ENCODE assay signal across 17 cellular contexts in the genomic region with DNA sequence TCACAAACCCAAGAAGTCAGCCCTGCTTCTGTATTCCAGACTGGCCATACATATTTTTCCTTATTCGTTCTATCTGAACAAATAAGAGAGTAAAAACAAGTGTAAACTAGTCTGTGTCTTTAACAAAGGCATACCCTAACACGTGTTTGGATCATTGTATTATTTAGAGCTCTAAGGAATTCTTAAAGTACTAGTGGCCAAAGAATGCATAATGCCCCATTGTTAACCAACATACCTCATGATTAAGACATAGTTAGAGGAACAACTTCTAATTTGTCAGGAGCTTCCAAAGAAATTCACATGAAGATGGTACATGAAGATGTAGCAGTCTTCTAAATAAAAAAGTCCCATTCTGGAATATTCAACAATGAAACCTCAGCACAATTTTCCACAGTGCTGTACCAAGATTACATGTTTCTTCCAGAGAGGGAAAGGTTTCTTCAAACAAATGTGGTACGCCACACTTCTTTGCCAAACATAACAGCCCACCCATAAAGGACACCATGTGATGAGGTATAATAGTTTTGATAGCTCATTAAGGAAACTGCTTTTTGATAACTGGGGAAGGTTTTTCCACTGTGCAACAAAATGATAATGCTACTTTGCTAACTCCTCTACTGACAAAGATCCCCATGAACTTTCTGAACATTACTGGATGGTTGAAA. TPM values are rescaled to one million over a fixed set of nuclear protein-coding genes. Genes with fewer than 3 reads are reported as not detected.
DNase-seq lines count a peak whose midpoint lies in the region; ATAC-seq, FAIRE-seq and TF ChIP-seq lines count a peak whose summit lies in the region.
"Had no signal": no experiment of that assay in that cellular context is flagged by ENCODE, and none has a peak within 500 bp of the region (broad histone marks: within the 10 kb centered on the region; RNA-seq: fewer than 3 reads in every experiment).

No MANE protein-coding gene starts in this region.

- no peak overlapping the region for H2BK20ac ChIP-seq in H9 (ENCODE audit: low read depth, low read length, poor library complexity, severe bottlenecking)

- intact Hi-C loops in sigmoid colon (cut with DNase I): no loop called here

- no peak overlapping the region for H4K8ac ChIP-seq in H9 (replicated peaks; ENCODE audit: insufficient read length, low read depth, low read length)

- TF ChIP-seq EP300 in sigmoid colon (IDR thresholded peaks at IDR 0.05): no peak

- no peaks in the 10 kb centered on the region for H3K23me2 ChIP-seq in H9 (ENCODE audit: insufficient read length, low read depth, low read length, poor library complexity, severe bottlenecking)

- H2BK15ac ChIP-seq in H9 (ENCODE audit: low read depth, low read length): no peak overlapping the region

- no peaks in the 10 kb centered on the region for H4K20me1 ChIP-seq in H9 (ENCODE audit: control insufficient read depth, insufficient read depth, insufficient read length)
- H4K20me1 ChIP-seq: BLaER1 had no signal

- H3K18ac ChIP-seq in H9 (ENCODE audit: insufficient read length, low read depth, low read length): no peak overlapping the region

- H3K4me3 Mint-ChIP-seq in H9: no peak overlapping the region; a peak in 1 of 5 replicates
- H3K4me3 Mint-ChIP-seq: activated T-helper 17 cell treated with anti-CD3 and anti-CD28 coated beads, Interleukin-2, amount 50 U/mL, for 72 hours had no signal

- peaks cover 4% of the 10 kb centered on the region for H3K4me1 ChIP-seq in H9 (ENCODE audit: insufficient read depth, low read length)
- peaks cover 26% of the 10 kb centered on the region for H3K4me1 ChIP-seq in foreskin keratinocyte
- peaks cover 0 to 27% (median 14%) of the 10 kb centered on the region in 4 donors for H3K4me1 ChIP-seq in sigmoid colon
- H3K4me1 ChIP-seq: BLaER1 had no signal

- no peak overlapping the region for H2BK5ac ChIP-seq in H9 (ENCODE audit: insufficient read length, low read length)

- no peak overlapping the region for H3K9ac ChIP-seq in H9 (ENCODE audit: extremely low read depth, insufficient read length, low read length)
- H3K9ac ChIP-seq: BLaER1 had no signal

- H2BK12ac ChIP-seq in H9 (ENCODE audit: insufficient read length, low read depth, low read length): peak overlapping the region; percentile 57

- peak; percentile 71 for ATAC-seq in foreskin keratinocyte
- ATAC-seq in GM21825 (IDR thresholded peaks at IDR 0.05; ENCODE audit: unreplicated experiment): no peak
- ATAC-seq in HG02678 (IDR thresholded peaks at IDR 0.05; ENCODE audit: unreplicated experiment): no peak
- no peak for ATAC-seq in GM21723 (IDR thresholded peaks at IDR 0.05; ENCODE audit: unreplicated experiment)
- ATAC-seq: activated T-helper 17 cell treated with anti-CD3 and anti-CD28 coated beads, Interleukin-2, amount 50 U/mL, for 72 hours had no signal

- H3K23ac ChIP-seq in H9 (ENCODE audit: insufficient read length, low read depth, low read length): no peak overlapping the region

- peak overlapping the region in 1 of 3 experiments; percentile 24; a peak in 2 of 7 replicates for H3K27ac Mint-ChIP-seq in H9
- H3K27ac Mint-ChIP-seq: activated T-helper 17 cell treated with anti-CD3 and anti-CD28 coated beads, Interleukin-2, amount 50 U/mL, for 72 hours had no signal

- TF ChIP-seq POLR2A in sigmoid colon (IDR thresholded peaks at IDR 0.05) (no peak), GM12891 (IDR thresholded peaks at IDR 0.05; ENCODE audit: low read depth, low read length) (no peak)

- H3K36me3 Mint-ChIP-seq in H9 (ENCODE audit: insufficient read depth in 1 of 3, low read depth in 3 of 3): no peaks in the 10 kb centered on the region

- H3K4me3 ChIP-seq in sigmoid colon: no peak overlapping the region
- H3K4me3 ChIP-seq: BLaER1 had no signal

- TF ChIP-seq CTCF in H9 (conservative IDR thresholded peaks at IDR 0.05): no peak
- TF ChIP-seq CTCF in foreskin keratinocyte (conservative IDR thresholded peaks at IDR 0.05): no peak
- no peak for TF ChIP-seq CTCF in sigmoid colon (IDR thresholded peaks at IDR 0.05)

- peaks cover 45 to 47% of the 10 kb centered on the region in 2 experiments for H3K4me1 Mint-ChIP-seq in H9
- H3K4me1 Mint-ChIP-seq: activated T-helper 17 cell treated with anti-CD3 and anti-CD28 coated beads, Interleukin-2, amount 50 U/mL, for 72 hours had no signal

- no peaks in the 10 kb centered on the region for H3K79me2 ChIP-seq in H9 (ENCODE audit: insufficient read depth, low read length)

- no peak overlapping the region for H4K5ac ChIP-seq in H9 (ENCODE audit: insufficient read length, low read depth, low read length)

- no peak for FAIRE-seq in GM12891 (lab: Jason Lieb, UNC)
- FAIRE-seq: endometrium, RCC 7860 had no signal

- no CpG with 5 or more reads among the region's 3 CpGs for WGBS in H9 (ENCODE audit: extremely low coverage, insufficient read length, low lambda C conversion rate)
- WGBS in sigmoid colon, 2 donors: 29 to 60% methylated on average over 3 of the region's 3 CpGs

- H3K27me3 ChIP-seq in H9 (ENCODE audit: insufficient read depth, low read length): no peaks in the 10 kb centered on the region
- no peaks in the 10 kb centered on the region for H3K27me3 ChIP-seq in foreskin keratinocyte
- no peaks in the 10 kb centered on the region for H3K27me3 ChIP-seq in sigmoid colon
- H3K27me3 ChIP-seq: BLaER1 had no signal

- H3K27ac ChIP-seq in H9 (ENCODE audit: insufficient read length, low read depth, low read length) (no peak overlapping the region), foreskin keratinocyte (peak overlapping the region; percentile 4), sigmoid colon (peak overlapping the region in 3 of 4 donors; percentile 28 to 85 (median 48))
- H3K27ac ChIP-seq: BLaER1 had no signal

- H3K9me3 ChIP-seq in H9 (ENCODE audit: control insufficient read depth, low read depth, low read length) (no peaks in the 10 kb centered on the region), sigmoid colon (no peaks in the 10 kb centered on the region)
- H3K9me3 ChIP-seq: BLaER1 had no signal

- H3K4me2 ChIP-seq in H9 (ENCODE audit: insufficient read depth, insufficient read length, low read length): no peak overlapping the region
- H3K4me2 ChIP-seq: BLaER1 had no signal

- no peak overlapping the region for H3K4ac ChIP-seq in H9 (ENCODE audit: low read depth, low read length)

- H2BK120ac ChIP-seq in H9 (ENCODE audit: low read depth, low read length, poor library complexity, severe bottlenecking): no peak overlapping the region

- H2AFZ ChIP-seq in H9 (ENCODE audit: low read length): no peak overlapping the region

- no peaks in the 10 kb centered on the region for H3K9me3 Mint-ChIP-seq in H9
- H3K9me3 Mint-ChIP-seq: activated T-helper 17 cell treated with anti-CD3 and anti-CD28 coated beads, Interleukin-2, amount 50 U/mL, for 72 hours had no signal

- no peak overlapping the region for H2AK5ac ChIP-seq in H9 (ENCODE audit: insufficient read length, low read length)

- DNase-seq in H9 (no peak), astrocyte of the hippocampus (ENCODE audit: low read depth, low spot score) (peak; percentile 44), foreskin keratinocyte (peak; percentile 71 to 82), sigmoid colon (no peak), GM12891 (ENCODE audit: insufficient read length, low spot score) (no peak)
- DNase-seq: activated CD4-positive, alpha-beta T cell treated with anti-CD3 and anti-CD28 coated beads, Interleukin-2, amount 50 U/mL, for 48 hours; midbrain; NCI-H1417; NCI-H510A treated with DMSO at 0.1 percent for 48 hours; stimulated activated CD4-positive, alpha-beta T cell treated with anti-CD3 and anti-CD28 coated beads, Interleukin-1b, Interleukin-23, amount 100 ng/mL, for 48 hours had no signal

- H3K27me3 Mint-ChIP-seq in H9 (ENCODE audit: low read depth): no peaks in the 10 kb centered on the region; the same call in 1 of the 2 replicates

- H3K36me3 ChIP-seq in sigmoid colon: no peaks in the 10 kb centered on the region
- H3K36me3 ChIP-seq: BLaER1 had no signal

- no peak overlapping the region for H3K56ac ChIP-seq in H9 (ENCODE audit: insufficient read length, low read depth, low read length)

- H3K14ac ChIP-seq in H9 (ENCODE audit: insufficient read depth, low read length): no peak overlapping the region

- H3K79me1 ChIP-seq in H9 (ENCODE audit: insufficient read depth, low read depth, low read length, poor library complexity, severe bottlenecking): no peaks in the 10 kb centered on the region

- no peak overlapping the region for H4K91ac ChIP-seq in H9 (ENCODE audit: insufficient read length, low read depth, low read length)

- H3T11ph ChIP-seq in H9 (ENCODE audit: low read length): no peak overlapping the region

TF ChIP-seq in GM12891, 5 proteins besides CTCF, POLR2A, EP300 and RAD21:
- TF ChIP-seq POLR2AphosphoS5 (IDR thresholded peaks at IDR 0.05; ENCODE audit: low read depth, low read length) (no peak), SPI1 (IDR thresholded peaks at IDR 0.05; ENCODE audit: low read depth, low read length) (no peak), TAF1 (IDR thresholded peaks at IDR 0.05; ENCODE audit: low read depth, low read length) (no peak), POU2F2 (IDR thresholded peaks at IDR 0.05; ENCODE audit: low read depth, low read length) (no peak), PAX5 (IDR thresholded peaks at IDR 0.05; ENCODE audit: insufficient read depth, low read length, severe bottlenecking) (no peak)
TF ChIP-seq in GM12891: peak in this region for 0.

RNA-seq across cellular contexts. Expression of a gene that starts 5.0 kb away (rescaled TPM):
- total RNA-seq in H9 (2021) (not detected in 2 replicates), foreskin keratinocyte (0.95 and 1.0 TPM in 2 replicates), sigmoid colon (10 to 100 TPM in 3 of 4 donors, 1 to 10 TPM in 1; 8.1 to 20.2 (median 11.6) TPM)
- polyA plus RNA-seq in foreskin keratinocyte (0.60 and 0.66 TPM in 2 replicates), sigmoid colon (1 to 10 TPM in 2 of 3 donors, under 1 TPM in 1; 0.92 to 5.2 (median 1.2) TPM)
- polyA plus RNA-seq in GM12891 (2012; ENCODE audit: low read depth, missing spikeins): not detected
- total RNA-seq: activated T-helper 17 cell treated with anti-CD3 and anti-CD28 coated beads, Interleukin-2, amount 50 U/mL, for 72 hours had no signal

Comparison
In these comparisons a context has a peak if more than half of its experiments do, and no peak if none do; other contexts are left out.
1. DNase-seq: peak in astrocyte of the hippocampus (single experiment) and foreskin keratinocyte (2 of 2); none in H9 (single experiment), sigmoid colon (single experiment) and GM12891 (single experiment).